Comparison of ENCODE assay signal across 8 cellular contexts in the genomic region with DNA sequence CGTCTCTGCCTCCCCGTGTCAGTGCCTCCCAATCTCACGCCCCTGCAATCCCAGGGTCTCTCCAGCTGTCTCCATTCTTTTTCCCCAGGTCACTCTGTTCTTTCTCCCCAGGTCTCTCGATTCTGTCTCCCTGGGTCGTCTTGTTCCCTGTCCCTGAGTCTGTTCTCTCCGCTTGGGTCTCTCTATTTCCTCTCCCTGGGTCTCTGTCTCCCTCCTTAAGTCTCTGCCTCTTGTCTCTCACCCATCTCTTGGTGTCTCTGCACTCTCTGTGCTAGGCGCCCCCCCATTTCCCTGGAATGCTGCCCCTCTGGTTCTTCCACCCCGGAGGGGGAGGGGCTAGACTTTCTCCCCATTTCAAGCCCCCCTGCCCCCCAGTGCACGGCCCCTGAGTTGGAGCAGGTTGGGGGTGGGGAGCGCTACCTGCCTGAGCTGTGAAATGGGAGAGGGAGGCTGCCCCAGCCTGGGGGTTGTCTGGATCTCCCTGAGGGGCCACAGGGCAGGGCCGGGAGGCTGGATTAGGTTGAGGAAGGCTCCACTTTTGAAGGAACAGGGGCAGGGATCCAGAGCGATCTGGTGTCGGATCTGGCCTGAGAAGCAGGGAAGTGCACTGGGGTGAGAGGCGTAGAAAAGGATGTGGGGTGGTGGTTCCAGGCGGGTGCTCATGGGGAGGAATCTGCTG. TPM values are rescaled to one million over a fixed set of nuclear protein-coding genes. Genes with fewer than 3 reads are reported as not detected.
DNase-seq lines count a peak whose midpoint lies in the region; ATAC-seq lines count a peak whose summit lies in the region.

No MANE protein-coding gene starts in this region.

- no peaks in the 10 kb centered on the region for H3K36me3 Mint-ChIP-seq in activated CD8-positive, alpha-beta T cell treated with anti-CD3 and anti-CD28 coated beads, Interleukin-2, amount 10 ng/mL, durations not matched to agents 7 days and 5 days (ENCODE audit: low read depth)

- peaks cover 20% of the 10 kb centered on the region for H3K4me1 Mint-ChIP-seq in activated CD8-positive, alpha-beta T cell treated with anti-CD3 and anti-CD28 coated beads, Interleukin-2, amount 10 ng/mL, durations not matched to agents 7 days and 5 days (ENCODE audit: low read depth)
- H3K4me1 Mint-ChIP-seq in stimulated activated naive CD8-positive, alpha-beta T cell treated with anti-CD3 and anti-CD28 coated beads, Interleukin-15, amount 100 ng/mL, for 72 hours: peaks cover 24% of the 10 kb centered on the region

- peak overlapping the region; percentile 89 for H3K4me3 ChIP-seq in iPS-18a (ENCODE audit: low read length)

- peaks cover 40% of the 10 kb centered on the region for H3K27me3 Mint-ChIP-seq in activated CD8-positive, alpha-beta T cell treated with anti-CD3 and anti-CD28 coated beads, Interleukin-2, amount 10 ng/mL, durations not matched to agents 7 days and 5 days (ENCODE audit: low read depth)
- peaks cover 46% of the 10 kb centered on the region for H3K27me3 Mint-ChIP-seq in stimulated activated naive CD8-positive, alpha-beta T cell treated with anti-CD3 and anti-CD28 coated beads, Interleukin-15, amount 100 ng/mL, for 72 hours

- H3K4me3 Mint-ChIP-seq in activated CD8-positive, alpha-beta T cell treated with anti-CD3 and anti-CD28 coated beads, Interleukin-2, amount 10 ng/mL, durations not matched to agents 7 days and 5 days: peak overlapping the region; percentile 70
- H3K4me3 Mint-ChIP-seq in stimulated activated naive CD8-positive, alpha-beta T cell treated with anti-CD3 and anti-CD28 coated beads, Interleukin-15, amount 100 ng/mL, for 72 hours: peak overlapping the region; percentile 89 to 90

- H3K36me3 ChIP-seq in iPS-18a (ENCODE audit: control insufficient read depth, low read depth, low read length): no peaks in the 10 kb centered on the region

- peak overlapping the region; percentile 77 for H3K9ac ChIP-seq in iPS-18a (ENCODE audit: low read length)

- no peak overlapping the region for H3K27ac Mint-ChIP-seq in activated CD8-positive, alpha-beta T cell treated with anti-CD3 and anti-CD28 coated beads, Interleukin-2, amount 10 ng/mL, durations not matched to agents 7 days and 5 days
- H3K27ac Mint-ChIP-seq in stimulated activated naive CD8-positive, alpha-beta T cell treated with anti-CD3 and anti-CD28 coated beads, Interleukin-15, amount 100 ng/mL, for 72 hours: no peak overlapping the region

- POLR2A ChIA-PET in activated CD8-positive, alpha-beta T cell treated with anti-CD3 and anti-CD28 coated beads, Interleukin-2, amount 10 ng/mL, durations not matched to agents 7 days and 5 days (lab: Charles Lee): no interaction called here

- H3K4me1 ChIP-seq in iPS-18a (ENCODE audit: control insufficient read depth, low read depth, low read length): peaks cover 28% of the 10 kb centered on the region

- ATAC-seq in activated CD8-positive, alpha-beta T cell treated with anti-CD3 and anti-CD28 coated beads, Interleukin-2, amount 10 ng/mL, durations not matched to agents 7 days and 5 days: no peak
- no peak for ATAC-seq in stimulated activated naive CD8-positive, alpha-beta T cell treated with anti-CD3 and anti-CD28 coated beads, Interleukin-15, amount 100 ng/mL, for 72 hours

- no peaks in the 10 kb centered on the region for H3K9me3 Mint-ChIP-seq in activated CD8-positive, alpha-beta T cell treated with anti-CD3 and anti-CD28 coated beads, Interleukin-2, amount 10 ng/mL, durations not matched to agents 7 days and 5 days (ENCODE audit: insufficient read depth)
- no peaks in the 10 kb centered on the region for H3K9me3 Mint-ChIP-seq in stimulated activated naive CD8-positive, alpha-beta T cell treated with anti-CD3 and anti-CD28 coated beads, Interleukin-15, amount 100 ng/mL, for 72 hours

- H3K27ac ChIP-seq in iPS-18a (ENCODE audit: low read length): no peak overlapping the region

- peaks cover 19% of the 10 kb centered on the region for H3K27me3 ChIP-seq in iPS-18a (ENCODE audit: control insufficient read depth, insufficient read depth, low read length)

- DNase-seq in DMS 273 (lab: John Stamatoyannopoulos, UW; ENCODE audit: unreplicated experiment): peak; percentile 37
- DNase-seq in DMS 273 treated with DMSO at 0.1 percent for 48 hours (lab: John Stamatoyannopoulos, UW): no peak
- DNase-seq in activated CD8-positive, alpha-beta T cell treated with anti-CD3 and anti-CD28 coated beads, Interleukin-2, amount 10 ng/mL, durations not matched to agents 7 days and 5 days: no peak
- no peak for DNase-seq in stimulated activated naive CD8-positive, alpha-beta T cell treated with anti-CD3 and anti-CD28 coated beads, Interleukin-15, amount 100 ng/mL, for 72 hours
- no peak for DNase-seq in medulla oblongata (ENCODE audit: extremely low spot score)
- no peak for DNase-seq in NOMO-1 treated with DMSO at 0.1 percent for 48 hours (lab: John Stamatoyannopoulos, UW; ENCODE audit: unreplicated experiment)
- DNase-seq in COLO829 (ENCODE audit: low spot score): no peak

- CTCF ChIA-PET in activated CD8-positive, alpha-beta T cell treated with anti-CD3 and anti-CD28 coated beads, Interleukin-2, amount 10 ng/mL, durations not matched to agents 7 days and 5 days (lab: Charles Lee): interaction anchor here (1.2 kb wide), 1 partner anchor 403 kb away, joined by 3 read pairs; no protein-coding TSS in a partner anchor

- no peaks in the 10 kb centered on the region for H3K9me3 ChIP-seq in iPS-18a (ENCODE audit: control insufficient read depth, low read depth, low read length)

RNA-seq across cellular contexts. Expression of a gene that starts 1.4 kb away (rescaled TPM):
- total RNA-seq in activated CD8-positive, alpha-beta T cell treated with anti-CD3 and anti-CD28 coated beads, Interleukin-2, amount 10 ng/mL, durations not matched to agents 7 days and 5 days: under 1 TPM; 0.61 to 0.65 TPM
